1 cellular context compared by ENCODE assay signal in the genomic region with DNA sequence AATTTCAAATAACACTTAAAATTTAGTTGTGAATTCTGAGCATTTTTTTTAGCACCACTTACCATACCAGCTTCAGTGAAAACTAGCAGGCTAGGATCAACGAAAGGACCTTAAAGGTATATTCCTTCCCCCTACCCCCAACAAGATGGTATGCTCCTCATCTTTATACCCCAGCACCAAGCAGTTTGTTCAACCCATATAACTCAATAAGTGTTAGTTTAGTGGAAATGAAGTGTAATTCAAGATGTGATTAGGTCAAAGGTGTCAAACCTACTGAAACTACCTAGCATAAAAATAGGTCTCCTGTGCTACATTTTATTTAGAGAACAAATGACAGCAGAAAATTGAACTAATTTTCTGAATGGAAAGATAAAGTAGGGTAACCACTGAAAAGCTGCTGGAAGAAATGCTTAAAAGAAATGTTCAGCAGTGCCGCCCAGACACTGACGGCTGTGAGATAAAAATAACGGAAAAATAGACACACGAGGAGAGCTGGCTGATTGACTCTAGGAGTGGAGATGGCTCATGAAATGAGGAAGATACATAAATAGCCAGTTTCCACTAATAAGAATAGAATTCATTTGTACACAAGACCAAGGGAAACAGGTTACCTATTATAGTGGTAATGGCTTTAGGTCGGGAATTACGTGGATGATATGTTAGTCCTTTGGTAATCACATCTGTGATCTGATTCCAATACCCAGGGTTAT.
TF ChIP-seq lines count a peak whose summit lies in the region.

No MANE protein-coding gene starts in this region.

TF ChIP-seq in GM12878, 131 proteins besides CTCF, POLR2A, EP300 and RAD21 (continued from another document):
- TF ChIP-seq, protein P1, sequence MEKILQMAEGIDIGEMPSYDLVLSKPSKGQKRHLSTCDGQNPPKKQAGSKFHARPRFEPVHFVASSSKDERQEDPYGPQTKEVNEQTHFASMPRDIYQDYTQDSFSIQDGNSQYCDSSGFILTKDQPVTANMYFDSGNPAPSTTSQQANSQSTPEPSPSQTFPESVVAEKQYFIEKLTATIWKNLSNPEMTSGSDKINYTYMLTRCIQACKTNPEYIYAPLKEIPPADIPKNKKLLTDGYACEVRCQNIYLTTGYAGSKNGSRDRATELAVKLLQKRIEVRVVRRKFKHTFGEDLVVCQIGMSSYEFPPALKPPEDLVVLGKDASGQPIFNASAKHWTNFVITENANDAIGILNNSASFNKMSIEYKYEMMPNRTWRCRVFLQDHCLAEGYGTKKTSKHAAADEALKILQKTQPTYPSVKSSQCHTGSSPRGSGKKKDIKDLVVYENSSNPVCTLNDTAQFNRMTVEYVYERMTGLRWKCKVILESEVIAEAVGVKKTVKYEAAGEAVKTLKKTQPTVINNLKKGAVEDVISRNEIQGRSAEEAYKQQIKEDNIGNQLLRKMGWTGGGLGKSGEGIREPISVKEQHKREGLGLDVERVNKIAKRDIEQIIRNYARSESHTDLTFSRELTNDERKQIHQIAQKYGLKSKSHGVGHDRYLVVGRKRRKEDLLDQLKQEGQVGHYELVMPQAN (conservative IDR thresholded peaks at IDR 0.05) = no peak
- no peak for TF ChIP-seq TBL1XR1 (IDR thresholded peaks at IDR 0.05; ENCODE audit: low read depth, low read length)
- TF ChIP-seq SUPT20H (IDR thresholded peaks at IDR 0.05; ENCODE audit: borderline replicate concordance, control insufficient read depth, low read depth, low read length) = no peak
- TF ChIP-seq, protein P2, sequence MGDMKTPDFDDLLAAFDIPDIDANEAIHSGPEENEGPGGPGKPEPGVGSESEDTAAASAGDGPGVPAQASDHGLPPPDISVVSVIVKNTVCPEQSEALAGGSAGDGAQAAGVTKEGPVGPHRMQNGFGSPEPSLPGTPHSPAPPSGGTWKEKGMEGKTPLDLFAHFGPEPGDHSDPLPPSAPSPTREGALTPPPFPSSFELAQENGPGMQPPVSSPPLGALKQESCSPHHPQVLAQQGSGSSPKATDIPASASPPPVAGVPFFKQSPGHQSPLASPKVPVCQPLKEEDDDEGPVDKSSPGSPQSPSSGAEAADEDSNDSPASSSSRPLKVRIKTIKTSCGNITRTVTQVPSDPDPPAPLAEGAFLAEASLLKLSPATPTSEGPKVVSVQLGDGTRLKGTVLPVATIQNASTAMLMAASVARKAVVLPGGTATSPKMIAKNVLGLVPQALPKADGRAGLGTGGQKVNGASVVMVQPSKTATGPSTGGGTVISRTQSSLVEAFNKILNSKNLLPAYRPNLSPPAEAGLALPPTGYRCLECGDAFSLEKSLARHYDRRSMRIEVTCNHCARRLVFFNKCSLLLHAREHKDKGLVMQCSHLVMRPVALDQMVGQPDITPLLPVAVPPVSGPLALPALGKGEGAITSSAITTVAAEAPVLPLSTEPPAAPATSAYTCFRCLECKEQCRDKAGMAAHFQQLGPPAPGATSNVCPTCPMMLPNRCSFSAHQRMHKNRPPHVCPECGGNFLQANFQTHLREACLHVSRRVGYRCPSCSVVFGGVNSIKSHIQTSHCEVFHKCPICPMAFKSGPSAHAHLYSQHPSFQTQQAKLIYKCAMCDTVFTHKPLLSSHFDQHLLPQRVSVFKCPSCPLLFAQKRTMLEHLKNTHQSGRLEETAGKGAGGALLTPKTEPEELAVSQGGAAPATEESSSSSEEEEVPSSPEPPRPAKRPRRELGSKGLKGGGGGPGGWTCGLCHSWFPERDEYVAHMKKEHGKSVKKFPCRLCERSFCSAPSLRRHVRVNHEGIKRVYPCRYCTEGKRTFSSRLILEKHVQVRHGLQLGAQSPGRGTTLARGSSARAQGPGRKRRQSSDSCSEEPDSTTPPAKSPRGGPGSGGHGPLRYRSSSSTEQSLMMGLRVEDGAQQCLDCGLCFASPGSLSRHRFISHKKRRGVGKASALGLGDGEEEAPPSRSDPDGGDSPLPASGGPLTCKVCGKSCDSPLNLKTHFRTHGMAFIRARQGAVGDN (IDR thresholded peaks at IDR 0.05) = 0 out of 2 replicates have a peak, but pooled peaks have one; percentile 30
- TF ChIP-seq CBFB (IDR thresholded peaks at IDR 0.05; ENCODE audit: low read depth) = no peak
- TF ChIP-seq BACH1 (IDR thresholded peaks at IDR 0.05; ENCODE audit: borderline replicate concordance) = no peak
- TF ChIP-seq ZZZ3 (IDR thresholded peaks at IDR 0.05; ENCODE audit: control insufficient read depth, insufficient read length, low read depth) = no peak
- no peak for TF ChIP-seq MYB (IDR thresholded peaks at IDR 0.05; ENCODE audit: borderline replicate concordance, low read depth, low read length)
- TF ChIP-seq STAT3 (IDR thresholded peaks at IDR 0.05; ENCODE audit: low read depth, low read length) = no peak
- TF ChIP-seq RELA (IDR thresholded peaks at IDR 0.05; ENCODE audit: borderline replicate concordance, partially characterized antibody) = no peak
- peak; percentile 69; the same call in 1 of the 2 replicates for TF ChIP-seq SREBF1 (IDR thresholded peaks at IDR 0.05; ENCODE audit: low read length)
- TF ChIP-seq ZSCAN29 (IDR thresholded peaks at IDR 0.05) = 0 out of 2 replicates have a peak, but pooled peaks have one; percentile 7
TF ChIP-seq in GM12878: peak in this region for 25.
